In the genomic region with DNA sequence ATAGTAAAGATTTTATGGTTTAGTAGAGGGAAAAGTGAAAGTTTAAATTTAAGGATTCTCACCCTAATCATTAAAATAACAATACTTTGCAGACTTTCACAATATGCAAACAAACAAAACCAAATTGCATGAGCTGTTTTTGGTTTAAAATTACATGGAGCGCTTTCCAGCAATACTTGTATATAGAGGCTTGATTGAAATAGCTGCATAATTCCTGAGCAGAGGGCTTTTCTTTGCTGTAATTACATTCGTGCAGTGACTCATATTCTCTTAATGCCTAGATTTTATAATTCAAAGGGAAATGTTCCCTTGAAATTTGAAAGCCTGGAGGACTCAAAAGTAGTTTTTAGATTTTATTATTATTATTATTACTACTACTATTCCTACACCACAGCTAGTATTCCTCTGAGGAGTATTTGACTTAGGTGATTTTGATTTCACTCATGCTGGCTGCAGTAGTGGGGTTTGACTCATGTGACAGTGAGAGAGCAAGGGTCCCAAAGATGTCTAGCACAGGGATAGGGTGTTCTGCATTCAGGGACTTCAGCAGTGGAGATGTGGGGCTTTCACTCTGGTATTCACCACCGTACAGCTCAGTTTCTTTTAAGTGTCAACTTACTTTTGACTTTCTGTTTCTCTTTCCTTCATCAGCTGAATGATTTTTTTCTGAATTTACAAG, we compare ENCODE assay signal across 14 cellular contexts.
DNase-seq lines count a peak whose midpoint lies in the region; ATAC-seq and TF ChIP-seq lines count a peak whose summit lies in the region.
"Had no signal": no experiment of that assay in that cellular context is flagged by ENCODE, and none has a peak within 500 bp of the region (broad histone marks: within the 10 kb centered on the region; RNA-seq: fewer than 3 reads in every experiment).

No MANE protein-coding gene starts in this region.

- no peaks in the 10 kb centered on the region for H3F3A ChIP-seq in PC-9 (ENCODE audit: insufficient read depth, low read depth)

- no peaks in the 10 kb centered on the region for H3K79me1 ChIP-seq in neuronal stem cell (ENCODE audit: low read depth, low read length)

- H3K14ac ChIP-seq in neuronal stem cell (ENCODE audit: low read length): no peak overlapping the region

- H3K36me3 Mint-ChIP-seq in activated CD8-positive, alpha-beta memory T cell treated with anti-CD3 and anti-CD28 coated beads, Interleukin-2, amount 10 ng/mL, durations not matched to agents 7 days and 5 days: peaks cover 4% of the 10 kb centered on the region

- H3K4me1 ChIP-seq in PC-9 (replicated peaks; ENCODE audit: insufficient read depth) (no peaks in the 10 kb centered on the region), neuronal stem cell (ENCODE audit: control insufficient read depth in 2 of 2, insufficient read depth in 1 of 2, low read depth in 1 of 2, low read length in 2 of 2) (no peaks in the 10 kb centered on the region)
- H3K4me1 ChIP-seq: gastrocnemius medialis, prostate gland had no signal

- WGBS in neuronal stem cell (ENCODE audit: extremely low coverage in 2 of 2, insufficient read length in 2 of 2, insufficient replicate concordance in 1 of 2), 2 donors: no CpG with 5 or more reads among the region's 3 CpGs

- intact Hi-C loops in PC-9 (cut with micrococcal nuclease; ENCODE audit: unreplicated experiment): no loop called here

- no peak for ATAC-seq in activated CD8-positive, alpha-beta memory T cell treated with anti-CD3 and anti-CD28 coated beads, Interleukin-2, amount 10 ng/mL, durations not matched to agents 7 days and 5 days
- ATAC-seq in GM21786 (IDR thresholded peaks at IDR 0.05; ENCODE audit: unreplicated experiment): peak; percentile 93
- ATAC-seq in HG03159 (IDR thresholded peaks at IDR 0.05; ENCODE audit: unreplicated experiment): peak; percentile 72
- ATAC-seq: gastrocnemius medialis had no signal

- H3K27ac ChIP-seq in PC-9 (no peak overlapping the region), neuronal stem cell (replicated peaks; ENCODE audit: low read length) (no peak overlapping the region)
- H3K27ac ChIP-seq: gastrocnemius medialis, prostate gland had no signal

- H3K27me3 ChIP-seq in PC-9 (ENCODE audit: insufficient read depth, low read depth) (no peaks in the 10 kb centered on the region), neuronal stem cell (ENCODE audit: control insufficient read depth in 3 of 3, insufficient read depth in 3 of 3, low read depth in 1 of 3, low read length in 3 of 3) (no peaks in the 10 kb centered on the region)
- H3K27me3 ChIP-seq: gastrocnemius medialis had no signal

- H2BK15ac ChIP-seq in neuronal stem cell (ENCODE audit: low read length): no peak overlapping the region

- H3K9me3 ChIP-seq in PC-9 (ENCODE audit: insufficient read depth, low read depth): no peaks in the 10 kb centered on the region
- H3K9me3 ChIP-seq in neuronal stem cell (replicated peaks in 1 of 2; ENCODE audit: control insufficient read depth in 2 of 2, insufficient read depth in 1 of 2, low read depth in 1 of 2, low read length in 2 of 2): no peaks in the 10 kb centered on the region
- H3K9me3 ChIP-seq: gastrocnemius medialis, prostate gland had no signal

- no peak overlapping the region for H2BK12ac ChIP-seq in neuronal stem cell (ENCODE audit: low read length)

- peaks cover 11% of the 10 kb centered on the region for H3K4me1 Mint-ChIP-seq in activated CD8-positive, alpha-beta memory T cell treated with anti-CD3 and anti-CD28 coated beads, Interleukin-2, amount 10 ng/mL, durations not matched to agents 7 days and 5 days
- H3K4me1 Mint-ChIP-seq: central memory CD8-positive, alpha-beta T cell had no signal

- H3K27ac Mint-ChIP-seq in activated CD8-positive, alpha-beta memory T cell treated with anti-CD3 and anti-CD28 coated beads, Interleukin-2, amount 10 ng/mL, durations not matched to agents 7 days and 5 days: peak overlapping the region; percentile 62

- H3K9me2 ChIP-seq in PC-9 (ENCODE audit: insufficient read depth): no peaks in the 10 kb centered on the region

- no TSS peak for BruUV-seq in PC-9 (replicated peaks; lab: Mats Ljungman, UMichigan)

- H4K8ac ChIP-seq in neuronal stem cell (ENCODE audit: low read depth, low read length): no peak overlapping the region

- POLR2A ChIA-PET in PC-9 (lab: Charles Lee; ENCODE audit: unreplicated experiment): no interaction called here

- H3K36me3 ChIP-seq in PC-9 (ENCODE audit: low read depth): no peaks in the 10 kb centered on the region
- no peaks in the 10 kb centered on the region for H3K36me3 ChIP-seq in neuronal stem cell (replicated peaks in 1 of 2; ENCODE audit: control insufficient read depth in 2 of 2, insufficient read depth in 2 of 2, low read length in 2 of 2)
- H3K36me3 ChIP-seq: gastrocnemius medialis, prostate gland had no signal

- no peak overlapping the region for H2AK5ac ChIP-seq in neuronal stem cell (ENCODE audit: low read depth, low read length)

- no peaks in the 10 kb centered on the region for H3K9me3 Mint-ChIP-seq in activated CD8-positive, alpha-beta memory T cell treated with anti-CD3 and anti-CD28 coated beads, Interleukin-2, amount 10 ng/mL, durations not matched to agents 7 days and 5 days (ENCODE audit: low read depth)

- peak overlapping the region; percentile 53 for H3K4me3 Mint-ChIP-seq in activated CD8-positive, alpha-beta memory T cell treated with anti-CD3 and anti-CD28 coated beads, Interleukin-2, amount 10 ng/mL, durations not matched to agents 7 days and 5 days
- H3K4me3 Mint-ChIP-seq: central memory CD8-positive, alpha-beta T cell had no signal

- no peaks in the 10 kb centered on the region for H3K79me2 ChIP-seq in PC-9 (ENCODE audit: low read depth)

- H4K91ac ChIP-seq in neuronal stem cell (ENCODE audit: low read depth, low read length, poor library complexity): no peak overlapping the region

- DNase-seq in activated CD8-positive, alpha-beta memory T cell treated with anti-CD3 and anti-CD28 coated beads, Interleukin-2, amount 10 ng/mL, durations not matched to agents 7 days and 5 days: no peak
- DNase-seq in activated CD8-positive, alpha-beta memory T cell treated with anti-CD3 and anti-CD28 coated beads for 24 hours: no peak
- DNase-seq in glomerular visceral epithelial cell (ENCODE audit: extremely low spot score) (no peak), HPDE6-E6E7 (ENCODE audit: extremely low spot score) (no peak), PC-9 (no peak), neuronal stem cell (ENCODE audit: low spot score) (no peak)
- DNase-seq: ACHN, gastrocnemius medialis, IMR-90 had no signal

- H3K27me3 Mint-ChIP-seq in activated CD8-positive, alpha-beta memory T cell treated with anti-CD3 and anti-CD28 coated beads, Interleukin-2, amount 10 ng/mL, durations not matched to agents 7 days and 5 days: no peaks in the 10 kb centered on the region
- H3K27me3 Mint-ChIP-seq: central memory CD8-positive, alpha-beta T cell had no signal

- H3K9ac ChIP-seq in neuronal stem cell (ENCODE audit: low read depth, low read length, poor library complexity): no peak overlapping the region

- no peak for TF ChIP-seq CTCF in PC-9 (conservative IDR thresholded peaks at IDR 0.05)

- H3K4me3 ChIP-seq in PC-9: no peak overlapping the region
- no peak overlapping the region for H3K4me3 ChIP-seq in neuronal stem cell (ENCODE audit: low read length in 2 of 2)
- H3K4me3 ChIP-seq: gastrocnemius medialis, lung, prostate gland had no signal

- H3K18ac ChIP-seq in neuronal stem cell (ENCODE audit: low read length): no peak overlapping the region

- H3K23ac ChIP-seq in neuronal stem cell (ENCODE audit: low read depth, low read length, poor library complexity): no peak overlapping the region

- H3K4me2 ChIP-seq in PC-9 (no peak overlapping the region), neuronal stem cell (ENCODE audit: insufficient read depth, low read length, poor library complexity, severe bottlenecking) (no peak overlapping the region)

- H2BK120ac ChIP-seq in neuronal stem cell (ENCODE audit: low read depth, low read length): no peak overlapping the region

- CTCF ChIA-PET in activated CD8-positive, alpha-beta memory T cell treated with anti-CD3 and anti-CD28 coated beads, Interleukin-2, amount 10 ng/mL, durations not matched to agents 7 days and 5 days (lab: Charles Lee): no interaction called here
- CTCF ChIA-PET in PC-9 (lab: Charles Lee): no interaction called here

- no peaks in the 10 kb centered on the region for H4K20me1 ChIP-seq in PC-9 (ENCODE audit: insufficient read depth)

- no peak overlapping the region for H2BK5ac ChIP-seq in neuronal stem cell (ENCODE audit: low read length)

- no peak overlapping the region for H3K4ac ChIP-seq in neuronal stem cell (ENCODE audit: low read length)

- H2AFZ ChIP-seq in PC-9 (no peak overlapping the region), neuronal stem cell (ENCODE audit: low read length) (no peak overlapping the region)
